Comparison of ENCODE assay signal across 28 cellular contexts in genomic region chr6:85252085-85252484, GRCh38.
"Had no signal": no experiment of that assay in that cellular context is flagged by ENCODE, and none has a peak within 500 bp of the region (broad histone marks: within the 10 kb centered on the region; RNA-seq: fewer than 3 reads in every experiment).

No MANE protein-coding gene starts in this region.

- H3K36me3 Mint-ChIP-seq: stimulated activated effector memory CD8-positive, alpha-beta T cell treated with anti-CD3 and anti-CD28 coated beads, Interleukin-12 subunit alpha, Interleukin-12 subunit beta, amount 100 ng/mL, for 72 hours; stimulated activated memory B cell treated with anti-CD40 and anti-IgM and Interleukin-4, amounts not matched to agents 10 μg/mL and 1 μg/mL and 100 μg/mL, for 72 hours; stimulated activated naive B cell treated with anti-CD40 and anti-IgM and Interleukin-4, amounts not matched to agents 10 μg/mL and 1 μg/mL and 100 μg/mL, for 72 hours; type B pancreatic cell had no signal

- H3K36me3 ChIP-seq: stomach, suprapubic skin, thoracic aorta, thyroid gland, tibial artery, tibial nerve, transverse colon, upper lobe of left lung, upper lobe of right lung, uterus, vagina had no signal

- H3K4me3 ChIP-seq: stomach, suprapubic skin, testis, thoracic aorta, thyroid gland, tibial artery, tibial nerve, transverse colon, upper lobe of left lung, upper lobe of right lung, uterus, vagina had no signal

- DNase-seq: stimulated activated CD4-positive, alpha-beta T cell treated with anti-CD3 and anti-CD28 coated beads, Interleukin-2, amount 100 ng/mL, for 48 hours; stimulated activated CD4-positive, alpha-beta T cell treated with anti-CD3 and anti-CD28 coated beads, Interleukin-4, amount 100 ng/mL, for 1 hour; stimulated activated CD4-positive, alpha-beta T cell treated with anti-CD3 and anti-CD28 coated beads, Interleukin-4, amount 100 ng/mL, for 24 hours; stimulated activated CD4-positive, alpha-beta T cell treated with anti-CD3 and anti-CD28 coated beads, Interleukin-4, amount 100 ng/mL, for 4 hours; stimulated activated CD8-positive, alpha-beta memory T cell treated with anti-CD3 and anti-CD28 coated beads, Interleukin-4, amount 100 ng/mL, for 48 hours; stimulated activated naive B cell treated with anti-CD40 and anti-IgM and Interleukin-4, amounts not matched to agents 10 μg/mL and 1 μg/mL and 100 μg/mL, for 72 hours; stimulated activated naive CD4-positive, alpha-beta T cell; stimulated activated naive CD4-positive, alpha-beta T cell treated with Interleukin-2 at 50 U/mL for 16 hours; stimulated activated naive CD8-positive, alpha-beta T cell treated with anti-CD3 and anti-CD28 coated beads, Interleukin-15, amount 100 ng/mL, for 72 hours; stimulated activated naive CD8-positive, alpha-beta T cell treated with anti-CD3 and anti-CD28 coated beads, Interleukin-15, Interleukin-2, amounts not matched to agents 100 U/mL and 50 U/mL, for 24 hours; stomach; substantia nigra; testis; thyroid gland; tibial artery; transverse colon; trophoblast cell; upper lobe of left lung; upper lobe of right lung; uterus had no signal

- H3K4me1 ChIP-seq: stomach, suprapubic skin, testis, thyroid gland, transverse colon, upper lobe of left lung, upper lobe of right lung, uterus, vagina had no signal

- H3K4me1 Mint-ChIP-seq: stimulated activated effector memory CD8-positive, alpha-beta T cell treated with anti-CD3 and anti-CD28 coated beads, Interleukin-12 subunit alpha, Interleukin-12 subunit beta, amount 100 ng/mL, for 72 hours; stimulated activated memory B cell treated with anti-CD40 and anti-IgM and Interleukin-4, amounts not matched to agents 10 μg/mL and 1 μg/mL and 100 μg/mL, for 72 hours; stimulated activated naive B cell treated with anti-CD40 and anti-IgM and Interleukin-4, amounts not matched to agents 10 μg/mL and 1 μg/mL and 100 μg/mL, for 72 hours; stimulated activated naive CD8-positive, alpha-beta T cell treated with anti-CD3 and anti-CD28 coated beads, Interleukin-15, amount 100 ng/mL, for 72 hours had no signal

- H3K9me3 Mint-ChIP-seq: type B pancreatic cell had no signal

- H3K4me3 Mint-ChIP-seq: stimulated activated effector memory CD8-positive, alpha-beta T cell treated with anti-CD3 and anti-CD28 coated beads, Interleukin-12 subunit alpha, Interleukin-12 subunit beta, amount 100 ng/mL, for 72 hours; stimulated activated memory B cell treated with anti-CD40 and anti-IgM and Interleukin-4, amounts not matched to agents 10 μg/mL and 1 μg/mL and 100 μg/mL, for 72 hours; stimulated activated naive B cell treated with anti-CD40 and anti-IgM and Interleukin-4, amounts not matched to agents 10 μg/mL and 1 μg/mL and 100 μg/mL, for 72 hours; stimulated activated naive CD8-positive, alpha-beta T cell treated with anti-CD3 and anti-CD28 coated beads, Interleukin-15, amount 100 ng/mL, for 72 hours; stimulated activated naive CD8-positive, alpha-beta T cell treated with anti-CD3 and anti-CD28 coated beads, Interleukin-15, Interleukin-2, amounts not matched to agents 100 ng/mL and 50 ng/mL, for 24 hours; type B pancreatic cell had no signal

- ATAC-seq: stimulated activated effector memory CD8-positive, alpha-beta T cell treated with anti-CD3 and anti-CD28 coated beads, Interleukin-12 subunit alpha, Interleukin-12 subunit beta, amount 100 ng/mL, for 72 hours; stimulated activated memory B cell treated with anti-CD40 and anti-IgM and Interleukin-4, amounts not matched to agents 10 μg/mL and 1 μg/mL and 100 μg/mL, for 72 hours; stimulated activated naive B cell treated with anti-CD40 and anti-IgM and Interleukin-4, amounts not matched to agents 10 μg/mL and 1 μg/mL and 100 μg/mL, for 72 hours; stimulated activated naive CD8-positive, alpha-beta T cell treated with anti-CD3 and anti-CD28 coated beads, Interleukin-15, amount 100 ng/mL, for 72 hours; stimulated activated naive CD8-positive, alpha-beta T cell treated with anti-CD3 and anti-CD28 coated beads, Interleukin-15, Interleukin-2, amounts not matched to agents 100 U/mL and 50 U/mL, for 24 hours; upper lobe of right lung had no signal

- H3K27ac ChIP-seq: stomach, suprapubic skin, testis, thoracic aorta, thyroid gland, tibial nerve, transverse colon, upper lobe of left lung, upper lobe of right lung, uterus, vagina had no signal

- H3K27me3 ChIP-seq: stomach, suprapubic skin, testis, thyroid gland, tibial artery, tibial nerve, transverse colon, upper lobe of left lung, upper lobe of right lung, uterus, vagina had no signal

- H3K27ac Mint-ChIP-seq: stimulated activated effector memory CD8-positive, alpha-beta T cell treated with anti-CD3 and anti-CD28 coated beads, Interleukin-12 subunit alpha, Interleukin-12 subunit beta, amount 100 ng/mL, for 72 hours; stimulated activated memory B cell treated with anti-CD40 and anti-IgM and Interleukin-4, amounts not matched to agents 10 μg/mL and 1 μg/mL and 100 μg/mL, for 72 hours; stimulated activated naive B cell treated with anti-CD40 and anti-IgM and Interleukin-4, amounts not matched to agents 10 μg/mL and 1 μg/mL and 100 μg/mL, for 72 hours; stimulated activated naive CD8-positive, alpha-beta T cell treated with anti-CD3 and anti-CD28 coated beads, Interleukin-15, amount 100 ng/mL, for 72 hours; stimulated activated naive CD8-positive, alpha-beta T cell treated with anti-CD3 and anti-CD28 coated beads, Interleukin-15, Interleukin-2, amounts not matched to agents 100 ng/mL and 50 ng/mL, for 24 hours; type B pancreatic cell had no signal

- H3K9me3 ChIP-seq: suprapubic skin, testis, thyroid gland, transverse colon, upper lobe of right lung, uterus, vagina had no signal
